33 cellular contexts compared by ENCODE assay signal in genomic region chr7:43085017-43085416, GRCh38. TPM values are rescaled to one million over a fixed set of nuclear protein-coding genes. Genes with fewer than 3 reads are reported as not detected.
"Had no signal": no experiment of that assay in that cellular context is flagged by ENCODE, and none has a peak within 500 bp of the region (broad histone marks: within the 10 kb centered on the region; RNA-seq: fewer than 3 reads in every experiment).

No MANE protein-coding gene starts in this region.

- H3K4me3 Mint-ChIP-seq: activated CD4-positive, alpha-beta memory T cell treated with anti-CD3 and anti-CD28 coated beads, Interleukin-2, amount 10 ng/mL, durations not matched to agents 7 days and 5 days; activated CD4-positive, alpha-beta T cell treated with anti-CD3 and anti-CD28 coated beads, Interleukin-2, amount 10 ng/mL, durations not matched to agents 7 days and 5 days; activated naive CD8-positive, alpha-beta T cell; activated T-cell treated with anti-CD3 and anti-CD28 coated beads, Interleukin-2, amount 50 U/mL, for 4 hours; activated T-helper 17 cell treated with anti-CD3 and anti-CD28 coated beads, Interleukin-2, amount 50 U/mL, for 72 hours; central memory CD8-positive, alpha-beta T cell; dendritic cell treated with granulocyte-macrophage colony-stimulating factor and Interleukin-4, amounts not matched to agents 40 ng/mL and 50 ng/mL, for 4 days; effector memory CD8-positive, alpha-beta T cell; T-helper 17 cell had no signal

- H3K4me1 ChIP-seq: esophagus squamous epithelium, gastroesophageal sphincter, heart right ventricle had no signal

- H3K36me3 ChIP-seq: brain microvascular endothelial cell, esophagus squamous epithelium, gastroesophageal sphincter, heart right ventricle had no signal

- H3K4me3 ChIP-seq: coronary artery, dorsolateral prefrontal cortex, esophagus squamous epithelium, gastroesophageal sphincter, heart right ventricle had no signal

- H3K9me3 ChIP-seq: esophagus squamous epithelium had no signal

- H3K27ac Mint-ChIP-seq: activated CD4-positive, alpha-beta memory T cell treated with anti-CD3 and anti-CD28 coated beads, Interleukin-2, amount 10 ng/mL, durations not matched to agents 7 days and 5 days; activated CD4-positive, alpha-beta T cell treated with anti-CD3 and anti-CD28 coated beads, Interleukin-2, amount 10 ng/mL, durations not matched to agents 7 days and 5 days; activated naive CD8-positive, alpha-beta T cell; activated T-helper 17 cell treated with anti-CD3 and anti-CD28 coated beads, Interleukin-2, amount 50 U/mL, for 72 hours; dendritic cell treated with granulocyte-macrophage colony-stimulating factor and Interleukin-4, amounts not matched to agents 40 ng/mL and 50 ng/mL, for 4 days; effector memory CD8-positive, alpha-beta T cell; T-helper 17 cell had no signal

- H3K27me3 ChIP-seq: brain microvascular endothelial cell had no signal

- H3K27ac ChIP-seq: brain microvascular endothelial cell, coronary artery, dorsolateral prefrontal cortex, epithelial cell of prostate, esophagus squamous epithelium, gastroesophageal sphincter, heart right ventricle had no signal

- DNase-seq: activated CD4-positive, alpha-beta memory T cell treated with anti-CD3 and anti-CD28 coated beads, Interleukin-2, amount 10 ng/mL, durations not matched to agents 7 days and 5 days; activated CD4-positive, alpha-beta T cell treated with anti-CD3 and anti-CD28 coated beads for 1 hour; activated CD4-positive, alpha-beta T cell treated with anti-CD3 and anti-CD28 coated beads for 4 hours; activated CD4-positive, alpha-beta T cell treated with anti-CD3 and anti-CD28 coated beads, Interleukin-2, amount 10 ng/mL, durations not matched to agents 7 days and 5 days; activated CD4-positive, alpha-beta T cell treated with anti-CD3 and anti-CD28 coated beads, Interleukin-2, amount 50 U/mL, for 4 hours; activated effector memory CD4-positive, alpha-beta T cell treated with Interleukin-2 at 50 U/mL for 16 hours; activated gamma-delta T cell treated with Interleukin-2 at 50 U/mL for 16 hours; activated naive CD4-positive, alpha-beta T cell treated with anti-CD3 and anti-CD28 coated beads, Interleukin-2, amount 50 U/mL, for 16 hours; activated naive CD4-positive, alpha-beta T cell treated with Interleukin-2 at 50 U/mL for 16 hours; activated T-cell treated with anti-CD3 and anti-CD28 coated beads, Interleukin-2, amount 50 U/mL, for 4 hours; amniotic stem cell; anterior cingulate cortex; brain microvascular endothelial cell; dorsolateral prefrontal cortex; effector memory CD8-positive, alpha-beta T cell; esophagus squamous epithelium; foreskin melanocyte; heart right ventricle; T-helper 1 cell; T-helper 17 cell had no signal

- FAIRE-seq: astrocyte, bronchial epithelial cell, endometrium, endothelial cell of umbilical vein had no signal

- ATAC-seq: activated T-cell treated with anti-CD3 and anti-CD28 coated beads, Interleukin-2, amount 50 U/mL, for 4 hours; activated T-helper 17 cell treated with anti-CD3 and anti-CD28 coated beads, Interleukin-2, amount 50 U/mL, for 72 hours; effector memory CD8-positive, alpha-beta T cell; gastroesophageal sphincter; heart right ventricle; T-helper 17 cell had no signal

- H3K4me1 Mint-ChIP-seq: activated CD4-positive, alpha-beta memory T cell treated with anti-CD3 and anti-CD28 coated beads, Interleukin-2, amount 10 ng/mL, durations not matched to agents 7 days and 5 days; activated CD4-positive, alpha-beta T cell treated with anti-CD3 and anti-CD28 coated beads, Interleukin-2, amount 10 ng/mL, durations not matched to agents 7 days and 5 days; activated T-helper 17 cell treated with anti-CD3 and anti-CD28 coated beads, Interleukin-2, amount 50 U/mL, for 72 hours; central memory CD8-positive, alpha-beta T cell; T-helper 17 cell had no signal

- H3K36me3 Mint-ChIP-seq: activated naive CD8-positive, alpha-beta T cell had no signal

- H3K9me3 Mint-ChIP-seq: activated CD4-positive, alpha-beta memory T cell treated with anti-CD3 and anti-CD28 coated beads, Interleukin-2, amount 10 ng/mL, durations not matched to agents 7 days and 5 days; activated CD4-positive, alpha-beta T cell treated with anti-CD3 and anti-CD28 coated beads, Interleukin-2, amount 10 ng/mL, durations not matched to agents 7 days and 5 days; activated T-helper 17 cell treated with anti-CD3 and anti-CD28 coated beads, Interleukin-2, amount 50 U/mL, for 72 hours; central memory CD8-positive, alpha-beta T cell; dendritic cell treated with granulocyte-macrophage colony-stimulating factor and Interleukin-4, amounts not matched to agents 40 ng/mL and 50 ng/mL, for 4 days; effector memory CD8-positive, alpha-beta T cell had no signal

RNA-seq across cellular contexts. Expression of gene HECW1, which starts 27.4 kb away (rescaled TPM):
- total RNA-seq: activated CD4-positive, alpha-beta memory T cell treated with anti-CD3 and anti-CD28 coated beads, Interleukin-2, amount 10 ng/mL, durations not matched to agents 7 days and 5 days; activated CD4-positive, alpha-beta T cell treated with anti-CD3 and anti-CD28 coated beads, Interleukin-2, amount 10 ng/mL, durations not matched to agents 7 days and 5 days; activated T-cell treated with anti-CD3 and anti-CD28 coated beads, Interleukin-2, amount 50 U/mL, for 4 hours; activated T-helper 17 cell treated with anti-CD3 and anti-CD28 coated beads, Interleukin-2, amount 50 U/mL, for 72 hours; cardiac septum; endothelial cell of umbilical vein; glomerular endothelial cell; T-helper 17 cell had no signal
- polyA plus RNA-seq: endothelial cell of umbilical vein had no signal
